20 cellular contexts compared by ENCODE assay signal in genomic region chr12:70214972-70215617, GRCh38.
"Had no signal": no experiment of that assay in that cellular context is flagged by ENCODE, and none has a peak within 500 bp of the region (broad histone marks: within the 10 kb centered on the region; RNA-seq: fewer than 3 reads in every experiment).

No MANE protein-coding gene starts in this region.

- H3K4me2 ChIP-seq: KMS-11, SK-N-SH had no signal

- DNase-seq: IMR-90, Kasumi-1, MM.1S, NCI-H1092 treated with DMSO at 0.1 percent for 48 hours, NCI-H1436, NCI-H1930, NCI-H2081, NCI-H2107, NCI-H2227 treated with DMSO at 0.1 percent for 48 hours, NCI-H446, NCI-H510A, NCI-H524 treated with DMSO at 0.1 percent for 48 hours, NCI-H69, NCI-H774, RPMI8226, SHP77, SK-N-SH had no signal

- FAIRE-seq: RCC 7860 had no signal

- H3K27ac ChIP-seq: HL-60, KMS-11 had no signal

- H3K9ac ChIP-seq: KMS-11, SK-N-SH had no signal
